20 cellular contexts compared by ENCODE assay signal in genomic region chr4:92249541-92249940, GRCh38. TPM values are rescaled to one million over a fixed set of nuclear protein-coding genes. Genes with fewer than 3 reads are reported as not detected.
DNase-seq lines count a peak whose midpoint lies in the region; TF ChIP-seq lines count a peak whose summit lies in the region.
"Had no signal": no experiment of that assay in that cellular context is flagged by ENCODE, and none has a peak within 500 bp of the region (broad histone marks: within the 10 kb centered on the region; RNA-seq: fewer than 3 reads in every experiment).

No MANE protein-coding gene starts in this region.

- H3K4me1 Mint-ChIP-seq in neural crest cell, result peaks cover 17% of the 10 kb centered on the region
- H3K4me1 Mint-ChIP-seq: B cell; CD4-positive, CD25-positive, alpha-beta regulatory T cell; CD8-positive, alpha-beta memory T cell; H9 had no signal

- H3K27ac ChIP-seq in cingulate gyrus (ENCODE audit: low read depth, low read length), result peak overlapping the region; percentile 41
- peak overlapping the region; percentile 71 for H3K27ac ChIP-seq in temporal lobe (ENCODE audit: low read depth, low read length)
- H3K27ac ChIP-seq: BLaER1 treated with 17β-estradiol and CSF1 and Interleukin-3, amounts not matched to agents 10 nM and 100 nM had no signal

- no peak for TF ChIP-seq CTCF in neural crest cell (conservative IDR thresholded peaks at IDR 0.05)

- peaks cover 13% of the 10 kb centered on the region for H3K9me3 Mint-ChIP-seq in neural crest cell

- peaks cover 10% of the 10 kb centered on the region for H3K36me3 Mint-ChIP-seq in neural crest cell (ENCODE audit: low read depth)
- H3K36me3 Mint-ChIP-seq: CD4-positive, CD25-positive, alpha-beta regulatory T cell; CD8-positive, alpha-beta memory T cell had no signal

- no peak overlapping the region for H3K4me3 Mint-ChIP-seq in neural crest cell
- H3K4me3 Mint-ChIP-seq: B cell; CD4-positive, CD25-positive, alpha-beta regulatory T cell; CD8-positive, alpha-beta memory T cell; H9 had no signal

- H3K27ac Mint-ChIP-seq in neural crest cell (ENCODE audit: unreplicated experiment), result peak overlapping the region; percentile 64
- H3K27ac Mint-ChIP-seq: B cell; CD4-positive, CD25-positive, alpha-beta regulatory T cell; CD8-positive, alpha-beta memory T cell; H9 had no signal

- H3K27me3 Mint-ChIP-seq in neural crest cell (ENCODE audit: low read depth), result no peaks in the 10 kb centered on the region
- H3K27me3 Mint-ChIP-seq: B cell; CD4-positive, CD25-positive, alpha-beta regulatory T cell; CD8-positive, alpha-beta memory T cell had no signal

- DNase-seq in globus pallidus (ENCODE audit: low spot score) (peak; percentile 51), neural crest cell (ENCODE audit: low read depth, low spot score) (no peak), nucleus accumbens (lab: John Stamatoyannopoulos, UW) (no peak), GF-D8 (lab: John Stamatoyannopoulos, UW) (no peak), GM19240 (ENCODE audit: insufficient read length, low spot score) (no peak)
- DNase-seq: CD4-positive, CD25-positive, alpha-beta regulatory T cell; CD8-positive, alpha-beta memory T cell; COR-L47; DMS 273 treated with DMSO at 0.1 percent for 48 hours; DMS53; DND-41; EL; H9 had no signal

RNA-seq across cellular contexts. Expression of gene GRID2, which starts 54.2 kb away (rescaled TPM):
- total RNA-seq in neural crest cell (1.3 TPM in 2 replicates), temporal lobe (30.7 TPM)
- total RNA-seq: A172; B cell; CD4-positive, CD25-positive, alpha-beta regulatory T cell; CD8-positive, alpha-beta memory T cell; G401; HT-29 had no signal

Comparison
In these comparisons a context has a peak if more than half of its experiments do, and no peak if none do; other contexts are left out.
1. RNA of gene GRID2, which starts 54.2 kb away (total RNA-seq): 30.7 TPM in temporal lobe (single experiment); 1.3 TPM in neural crest cell; every median in the first group is over 10 times any median in the second.